Comparison of ENCODE assay signal across 10 cellular contexts in the genomic region with DNA sequence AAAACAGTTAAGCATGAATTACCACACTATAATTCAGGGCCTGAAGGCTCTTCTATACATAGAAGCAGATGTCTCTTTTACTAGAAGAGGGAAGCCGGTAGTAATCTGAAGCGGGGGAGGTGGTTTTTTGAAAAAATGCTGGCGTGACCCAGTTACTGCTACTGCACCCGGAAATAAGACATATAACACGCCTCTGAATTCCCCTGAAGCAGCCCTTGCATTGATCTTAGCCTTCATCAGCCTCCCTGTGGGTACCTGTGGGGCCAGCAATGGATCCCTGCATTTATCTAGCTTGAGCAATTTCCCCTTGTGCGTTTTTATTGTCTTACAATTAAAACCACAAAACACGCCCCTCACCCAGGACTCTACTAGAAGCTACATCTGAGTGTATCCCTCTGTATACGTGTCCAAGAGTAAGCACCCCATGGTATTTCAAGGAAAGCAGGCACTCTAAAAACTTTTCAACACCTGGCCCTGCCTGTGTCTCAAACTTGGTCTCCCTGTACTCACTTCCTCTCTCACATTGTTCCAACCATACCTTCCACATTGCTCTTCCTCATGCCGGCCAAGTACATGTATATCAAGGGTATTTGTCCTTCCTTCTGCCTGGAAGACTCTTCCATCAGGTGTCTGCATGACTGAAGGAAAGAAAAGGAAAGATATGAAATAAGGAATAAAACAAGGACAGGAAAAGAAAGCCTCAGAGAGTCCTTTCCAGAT.
DNase-seq lines count a peak whose midpoint lies in the region; ATAC-seq and TF ChIP-seq lines count a peak whose summit lies in the region.
"Had no signal": no experiment of that assay in that cellular context is flagged by ENCODE, and none has a peak within 500 bp of the region (broad histone marks: within the 10 kb centered on the region; RNA-seq: fewer than 3 reads in every experiment).

No MANE protein-coding gene starts in this region.

- peaks cover 4% of the 10 kb centered on the region for H3K36me3 Mint-ChIP-seq in activated naive CD4-positive, alpha-beta T cell treated with anti-CD3 and anti-CD28 coated beads for 36 hours (ENCODE audit: low read depth)

- H3K4me1 ChIP-seq in thyroid gland (no peaks in the 10 kb centered on the region), breast epithelium (no peaks in the 10 kb centered on the region)
- H3K4me1 ChIP-seq: lower lobe of right lung, transverse colon had no signal

- peaks cover 12% of the 10 kb centered on the region for H3K4me1 Mint-ChIP-seq in activated naive CD4-positive, alpha-beta T cell treated with anti-CD3 and anti-CD28 coated beads for 36 hours (ENCODE audit: low read depth)

- DNase-seq in T follicular helper cell (ENCODE audit: low read depth) (peak; percentile 26), thyroid gland (no peak), breast epithelium (ENCODE audit: low spot score in 2 of 2) (no peak), AG08395 (ENCODE audit: low spot score) (no peak)
- peak; percentile 83 for DNase-seq in activated naive CD4-positive, alpha-beta T cell treated with anti-CD3 and anti-CD28 coated beads for 36 hours
- peak; percentile 14 to 53 for DNase-seq in stimulated activated CD4-positive, alpha-beta T cell treated with anti-CD3 and anti-CD28 coated beads, Interleukin-4, amount 100 ng/mL, for 4 hours
- DNase-seq: lower lobe of right lung, transverse colon had no signal

- H3K36me3 ChIP-seq in thyroid gland (no peaks in the 10 kb centered on the region), breast epithelium (no peaks in the 10 kb centered on the region)
- H3K36me3 ChIP-seq: lower lobe of right lung, transverse colon had no signal

- no peaks in the 10 kb centered on the region for H3K27me3 Mint-ChIP-seq in activated naive CD4-positive, alpha-beta T cell treated with anti-CD3 and anti-CD28 coated beads for 36 hours (ENCODE audit: low read depth)

- no peaks in the 10 kb centered on the region for H3K9me3 ChIP-seq in thyroid gland
- H3K9me3 ChIP-seq in breast epithelium: no peaks in the 10 kb centered on the region
- H3K9me3 ChIP-seq: lower lobe of right lung, transverse colon had no signal

- CTCF ChIA-PET in activated naive CD4-positive, alpha-beta T cell treated with anti-CD3 and anti-CD28 coated beads for 36 hours (lab: Charles Lee): interaction anchor here (0.7 to 2.0 kb wide), 3 partner anchors 11 to 210 kb away, joined by 3 to 5 read pairs (median 3); no protein-coding TSS in a partner anchor

- WGBS in thyroid gland, 2 donors: 82% methylated on average over 9 of the region's 9 CpGs

- H3K9me3 Mint-ChIP-seq in activated naive CD4-positive, alpha-beta T cell treated with anti-CD3 and anti-CD28 coated beads for 36 hours: peaks cover 10% of the 10 kb centered on the region

- H3K4me3 ChIP-seq in thyroid gland (replicated peaks in 1 of 3): no peak overlapping the region
- H3K4me3 ChIP-seq in breast epithelium: no peak overlapping the region
- H3K4me3 ChIP-seq: lower lobe of right lung, transverse colon had no signal

- H3K27ac ChIP-seq in thyroid gland (no peak overlapping the region), breast epithelium (no peak overlapping the region)
- H3K27ac ChIP-seq: lower lobe of right lung, transverse colon had no signal

- peak; percentile 53 for ATAC-seq in GM18508 (IDR thresholded peaks at IDR 0.05; ENCODE audit: insufficient read depth, unreplicated experiment)
- ATAC-seq in HG03457 (IDR thresholded peaks at IDR 0.05; ENCODE audit: unreplicated experiment): no peak
- ATAC-seq: lower lobe of right lung had no signal

- no peak for TF ChIP-seq POLR2A in thyroid gland (IDR thresholded peaks at IDR 0.05)
- TF ChIP-seq POLR2A in breast epithelium (IDR thresholded peaks at IDR 0.05): no peak

- peak overlapping the region; percentile 85 for H3K27ac Mint-ChIP-seq in activated naive CD4-positive, alpha-beta T cell treated with anti-CD3 and anti-CD28 coated beads for 36 hours

- peak overlapping the region; percentile 40 for H3K4me3 Mint-ChIP-seq in activated naive CD4-positive, alpha-beta T cell treated with anti-CD3 and anti-CD28 coated beads for 36 hours

- no peak for TF ChIP-seq CTCF in thyroid gland (IDR thresholded peaks at IDR 0.05)
- TF ChIP-seq CTCF in breast epithelium (IDR thresholded peaks at IDR 0.05): no peak

- intact Hi-C loops in activated naive CD4-positive, alpha-beta T cell treated with anti-CD3 and anti-CD28 coated beads for 36 hours (cut with micrococcal nuclease): loop anchor here (1.0 to 5.0 kb wide), 4 partner anchors 209 to 472 kb away; partner anchors contain the start of gene SCAF11
- intact Hi-C loops in thyroid gland (cut with DNase I) (no loop called here), breast epithelium (cut with DNase I; ENCODE audit: low total_unique reads) (no loop called here)

- H3K27me3 ChIP-seq in thyroid gland (no peaks in the 10 kb centered on the region), breast epithelium (no peaks in the 10 kb centered on the region)
- H3K27me3 ChIP-seq: transverse colon had no signal

Comparison
In these comparisons a context has a peak if more than half of its experiments do, and no peak if none do; other contexts are left out.
1. DNase-seq: peak in T follicular helper cell (single experiment), activated naive CD4-positive, alpha-beta T cell treated with anti-CD3 and anti-CD28 coated beads for 36 hours (single experiment) and stimulated activated CD4-positive, alpha-beta T cell treated with anti-CD3 and anti-CD28 coated beads, Interleukin-4, amount 100 ng/mL, for 4 hours (2 of 2); none in thyroid gland (0 of 2), breast epithelium (0 of 2) and AG08395 (single experiment).